ENCODE assay signal across 16 cellular contexts in the genomic region with DNA sequence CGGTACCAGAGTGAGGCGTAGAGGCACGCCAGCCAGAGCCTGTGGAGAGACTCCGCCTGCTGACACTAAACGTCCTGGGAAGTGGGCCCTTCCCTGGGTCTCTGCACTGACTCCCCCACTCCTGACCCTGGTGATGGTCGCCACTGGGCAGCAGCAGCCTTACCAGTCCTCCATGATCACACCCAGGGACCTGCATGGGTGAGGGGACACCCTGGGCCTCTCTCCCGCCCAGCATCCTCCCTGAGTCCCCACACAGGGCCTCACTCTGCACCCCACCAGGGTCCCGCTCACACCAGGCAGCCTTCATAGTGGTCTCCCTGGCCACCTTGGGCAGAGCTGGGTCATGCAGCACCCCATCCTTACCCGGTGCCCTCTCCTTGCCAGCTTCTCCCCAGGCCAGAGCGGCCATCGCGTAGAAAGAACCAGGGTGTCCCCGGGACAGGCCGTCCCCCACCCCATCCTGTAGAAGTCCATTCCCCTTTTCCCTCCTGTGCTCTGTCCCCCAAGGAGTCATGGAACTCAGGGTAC. TPM values are rescaled to one million over a fixed set of nuclear protein-coding genes. Genes with fewer than 3 reads are reported as not detected.
DNase-seq lines count a peak whose midpoint lies in the region; ATAC-seq, FAIRE-seq and TF ChIP-seq lines count a peak whose summit lies in the region.
"Had no signal": no experiment of that assay in that cellular context is flagged by ENCODE, and none has a peak within 500 bp of the region (broad histone marks: within the 10 kb centered on the region; RNA-seq: fewer than 3 reads in every experiment).

No MANE protein-coding gene starts in this region.

- H3K4me2 ChIP-seq in IMR-90 (ENCODE audit: low read depth, low read length), result no peak overlapping the region
- H3K4me2 ChIP-seq: A549 had no signal

- H3K9me1 ChIP-seq in IMR-90 (ENCODE audit: insufficient read depth, low read length), result peaks cover 3% of the 10 kb centered on the region

- H3K4me1 ChIP-seq in IMR-90 (ENCODE audit: control insufficient read depth, insufficient read depth, low read length) (no peaks in the 10 kb centered on the region), small intestine (ENCODE audit: control insufficient read depth in 2 of 2, insufficient read depth in 1 of 2, low read depth in 1 of 2, low read length in 1 of 2) (peaks cover 2 to 4% of the 10 kb centered on the region in 2 donors)
- H3K4me1 ChIP-seq: A549, BE2C had no signal

- H3K4me3 Mint-ChIP-seq in natural killer cell treated with Interleukin-12 subunit alpha and Interleukin-12 subunit beta and Interleukin-15 and Interleukin-18, amount 100 ng/mL, for 72 hours, result no peak overlapping the region
- H3K4me3 Mint-ChIP-seq: CD4-positive, alpha-beta memory T cell had no signal

- H3K27ac ChIP-seq in IMR-90 (ENCODE audit: insufficient read depth, low read length) (no peak overlapping the region), small intestine (ENCODE audit: low read depth in 1 of 2, low read length in 1 of 2) (peak overlapping the region; percentile 43 to 57)
- H3K27ac ChIP-seq: A549, C4-2B, GM23248 had no signal

- no peaks in the 10 kb centered on the region for H3K79me1 ChIP-seq in IMR-90 (ENCODE audit: low read depth in 1 of 2, low read length in 2 of 2)

- H3K4ac ChIP-seq in IMR-90 (ENCODE audit: low read depth, low read length), result no peak overlapping the region

- no peak overlapping the region for H3K18ac ChIP-seq in IMR-90 (ENCODE audit: low read depth, low read length)

- in situ Hi-C loops in IMR-90 (cut with MboI; ENCODE audit: low sequenced_read_pairs), result no loop called here

- no peaks in the 10 kb centered on the region for H3K9me3 ChIP-seq in IMR-90 (ENCODE audit: control insufficient read depth, insufficient read depth, low read length)
- no peaks in the 10 kb centered on the region for H3K9me3 ChIP-seq in small intestine (ENCODE audit: control insufficient read depth, low read depth)
- H3K9me3 ChIP-seq: A549, BE2C had no signal

- H2BK5ac ChIP-seq in IMR-90 (ENCODE audit: low read depth, low read length, poor library complexity, severe bottlenecking), result no peak overlapping the region

- H3K27ac Mint-ChIP-seq in natural killer cell treated with Interleukin-12 subunit alpha and Interleukin-12 subunit beta and Interleukin-15 and Interleukin-18, amount 100 ng/mL, for 72 hours, result no peak overlapping the region

- H3K9me3 Mint-ChIP-seq in natural killer cell treated with Interleukin-12 subunit alpha and Interleukin-12 subunit beta and Interleukin-15 and Interleukin-18, amount 100 ng/mL, for 72 hours, result no peaks in the 10 kb centered on the region
- H3K9me3 Mint-ChIP-seq: CD4-positive, alpha-beta memory T cell had no signal

- H3K4me3 ChIP-seq in GM06990 (replicated peaks; ENCODE audit: low read depth, low read length) (no peak overlapping the region), IMR-90 (ENCODE audit: insufficient read depth, low read depth, low read length) (no peak overlapping the region), small intestine (ENCODE audit: low read depth in 1 of 2, low read length in 2 of 2) (no peak overlapping the region)
- H3K4me3 ChIP-seq: A549, GM23248 had no signal

- TF ChIP-seq POLR2A in IMR-90 (IDR thresholded peaks at IDR 0.05; ENCODE audit: low read depth, low read length), result no peak

- no peaks in the 10 kb centered on the region for H4K20me1 ChIP-seq in IMR-90 (ENCODE audit: insufficient read depth, low read length)

- H3K36me3 ChIP-seq in GM06990 (ENCODE audit: control insufficient read depth, insufficient read depth, low read length), result peaks cover 10% of the 10 kb centered on the region
- H3K36me3 ChIP-seq in IMR-90 (ENCODE audit: control insufficient read depth, insufficient read depth, low read length), result peaks cover 33% of the 10 kb centered on the region
- peaks cover 3 to 15% of the 10 kb centered on the region in 2 donors for H3K36me3 ChIP-seq in small intestine (ENCODE audit: control insufficient read depth in 2 of 2, insufficient read depth in 2 of 2, low read length in 2 of 2)

- no peak overlapping the region for H2BK20ac ChIP-seq in IMR-90 (ENCODE audit: low read depth, low read length)

- H3K9ac ChIP-seq in IMR-90 (ENCODE audit: low read depth, low read length), result no peak overlapping the region
- H3K9ac ChIP-seq: GM23248 had no signal

- TSS peak; percentile 88 for BruUV-seq in IMR-90 (replicated peaks; lab: Mats Ljungman, UMichigan)

- no peak overlapping the region for H4K8ac ChIP-seq in IMR-90 (ENCODE audit: low read depth in 2 of 2, low read length in 2 of 2)

- H4K91ac ChIP-seq in IMR-90 (ENCODE audit: insufficient read depth, low read depth, low read length), result no peak overlapping the region

- H2AFZ ChIP-seq in IMR-90 (replicated peaks; ENCODE audit: low read length, poor library complexity), result no peak overlapping the region
- H2AFZ ChIP-seq: GM23248 had no signal

- TF ChIP-seq CTCF in GM06990 (IDR thresholded peaks at IDR 0.05; ENCODE audit: insufficient read depth, low read length, poor library complexity, severe bottlenecking) (no peak), IMR-90 (conservative IDR thresholded peaks at IDR 0.05; ENCODE audit: low read depth, low read length) (no peak)

- no peak for FAIRE-seq in small intestine (lab: Jason Lieb, UNC)
- FAIRE-seq: A549, GM12891 had no signal

- WGBS in IMR-90 (ENCODE audit: extremely low coverage in 2 of 2, insufficient read length in 1 of 2), 2 experiments, result 89% methylated on average over 5 of the region's 14 CpGs; no CpG with 5 or more reads in 1 of the 2 experiments
- WGBS in small intestine, 3 donors, result 88 to 90% (median 89%) methylated on average over 14 of the region's 14 CpGs

- no peak overlapping the region for H3K56ac ChIP-seq in IMR-90 (ENCODE audit: extremely low read depth, insufficient read depth, low read length)

- CTCF ChIA-PET in IMR-90 (lab: Yijun Ruan, JAX), result no interaction called here

- TF ChIP-seq RAD21 in IMR-90 (IDR thresholded peaks at IDR 0.05; ENCODE audit: low read length), result no peak

- no peak overlapping the region for H2BK15ac ChIP-seq in IMR-90 (ENCODE audit: low read depth, low read length)

- H2AK9ac ChIP-seq in IMR-90 (replicated peaks; ENCODE audit: low read depth, low read length, poor library complexity), result no peak overlapping the region

- DNase-seq in GM06990 (ENCODE audit: extremely low read depth, insufficient read length), result peak; percentile 6
- DNase-seq in IMR-90, result no peak
- DNase-seq in islet precursor cell, result peak; percentile 44
- DNase-seq in small intestine, result no peak
- no peak for DNase-seq in inferior parietal cortex (ENCODE audit: extremely low spot score)
- DNase-seq in NCI-H2171 treated with DMSO at 0.1 percent for 48 hours (lab: John Stamatoyannopoulos, UW), result no peak
- no peak for DNase-seq in natural killer cell treated with Interleukin-12 subunit alpha and Interleukin-12 subunit beta and Interleukin-15 and Interleukin-18, amount 100 ng/mL, for 72 hours (ENCODE audit: low spot score)
- DNase-seq: BE2C, DMS79, GM23248 had no signal

- H3K4me1 Mint-ChIP-seq in natural killer cell treated with Interleukin-12 subunit alpha and Interleukin-12 subunit beta and Interleukin-15 and Interleukin-18, amount 100 ng/mL, for 72 hours (ENCODE audit: low read depth in 2 of 2), result peaks cover 8 to 14% of the 10 kb centered on the region in 2 donors

- no peak overlapping the region for H2AK5ac ChIP-seq in IMR-90 (ENCODE audit: low read depth, low read length)

- POLR2A ChIA-PET in IMR-90 (lab: Charles Lee; ENCODE audit: unreplicated experiment), result no interaction called here

- H4K5ac ChIP-seq in IMR-90 (ENCODE audit: low read depth, low read length), result no peak overlapping the region

- ATAC-seq in IMR-90 (ENCODE audit: low read depth), result no peak
- no peak for ATAC-seq in natural killer cell treated with Interleukin-12 subunit alpha and Interleukin-12 subunit beta and Interleukin-15 and Interleukin-18, amount 100 ng/mL, for 72 hours
- ATAC-seq: A549 had no signal

- intact Hi-C loops in IMR-90 (cut with micrococcal nuclease), result no loop called here

- no peaks in the 10 kb centered on the region for H3K27me3 ChIP-seq in GM06990 (replicated peaks; ENCODE audit: control insufficient read depth, insufficient read depth, low read length)
- H3K27me3 ChIP-seq in IMR-90 (ENCODE audit: control insufficient read depth, insufficient read depth, low read length), result no peaks in the 10 kb centered on the region
- H3K27me3 ChIP-seq in small intestine (ENCODE audit: control insufficient read depth in 2 of 2, insufficient read depth in 2 of 2, low read length in 2 of 2), result no peaks in the 10 kb centered on the region
- H3K27me3 ChIP-seq: BE2C had no signal

- no peak overlapping the region for H3K14ac ChIP-seq in IMR-90 (replicated peaks; ENCODE audit: low read depth, low read length)

- dilution Hi-C loops in IMR-90 (cut with HindIII; ENCODE audit: low sequenced_read_pairs, unreplicated experiment), result no loop called here

- no peaks in the 10 kb centered on the region for H3K27me3 Mint-ChIP-seq in natural killer cell treated with Interleukin-12 subunit alpha and Interleukin-12 subunit beta and Interleukin-15 and Interleukin-18, amount 100 ng/mL, for 72 hours
- H3K27me3 Mint-ChIP-seq: CD4-positive, alpha-beta memory T cell had no signal

- H2BK120ac ChIP-seq in IMR-90 (ENCODE audit: low read depth, low read length), result no peak overlapping the region

- H3K23ac ChIP-seq in IMR-90 (ENCODE audit: low read depth, low read length), result no peak overlapping the region

- no peaks in the 10 kb centered on the region for H3K36me3 Mint-ChIP-seq in natural killer cell treated with Interleukin-12 subunit alpha and Interleukin-12 subunit beta and Interleukin-15 and Interleukin-18, amount 100 ng/mL, for 72 hours

RNA-seq across cellular contexts. Expression of a gene that starts 10.7 kb away (rescaled TPM):
- total RNA-seq in IMR-90 (2012; rRNA removed), result under 0.01 TPM in 2 replicates
- 0.48 and 0.49 TPM in 2 replicates for polyA plus RNA-seq in IMR-90 (2012; rRNA removed)
- 0.04 and 0.21 TPM in 2 replicates for polyA plus RNA-seq in IMR-90 (2012; cell fraction: cytosol; rRNA removed)
- polyA plus RNA-seq in IMR-90 (2012; cell fraction: nucleus; rRNA removed; ENCODE audit: low replicate concordance), result 6.9 and 12.9 TPM in 2 replicates
- polyA plus RNA-seq in small intestine, result 10 to 100 TPM in 2 of 3 donors, 1 to 10 TPM in 1; 3.6 to 20.1 (median 11.1) TPM
- not detected for total RNA-seq in natural killer cell treated with Interleukin-12 subunit alpha and Interleukin-12 subunit beta and Interleukin-15 and Interleukin-18, amount 100 ng/mL, for 72 hours
- polyA plus RNA-seq: CD4-positive, alpha-beta memory T cell had no signal

RNA-seq across cellular contexts. Expression of a gene that starts 15.3 kb away (rescaled TPM):
- total RNA-seq in IMR-90 (2012; rRNA removed), result 0.36 TPM in 1 of 2 replicates, not detected in the other
- polyA plus RNA-seq in IMR-90 (2012; rRNA removed), result 0.16 and 0.24 TPM in 2 replicates
- 0.21 and 0.60 TPM in 2 replicates for polyA plus RNA-seq in IMR-90 (2012; cell fraction: cytosol; rRNA removed)
- polyA plus RNA-seq in IMR-90 (2012; cell fraction: nucleus; rRNA removed; ENCODE audit: low replicate concordance), result 0.69 and 1.1 TPM in 2 replicates
- 10 to 100 TPM; 14.1 to 81.6 (median 14.3) TPM for polyA plus RNA-seq in small intestine
- total RNA-seq in natural killer cell treated with Interleukin-12 subunit alpha and Interleukin-12 subunit beta and Interleukin-15 and Interleukin-18, amount 100 ng/mL, for 72 hours, result not detected
- polyA plus RNA-seq: AG04450; CD4-positive, alpha-beta memory T cell had no signal

RNA-seq across cellular contexts. Expression of a gene that starts 17.9 kb away (rescaled TPM):
- total RNA-seq in IMR-90 (2012; rRNA removed), result 0.28 TPM in 1 of 2 replicates, not detected in the other
- polyA plus RNA-seq in IMR-90 (2012; rRNA removed), result 0.17 and 0.32 TPM in 2 replicates
- polyA plus RNA-seq in IMR-90 (2012; cell fraction: cytosol; rRNA removed), result 0.14 and 0.27 TPM in 2 replicates
- 1.1 and 2.2 TPM in 2 replicates for polyA plus RNA-seq in IMR-90 (2012; cell fraction: nucleus; rRNA removed; ENCODE audit: low replicate concordance)
- 10 to 100 TPM; 12.3 to 46.1 (median 44.9) TPM for polyA plus RNA-seq in small intestine
- not detected for total RNA-seq in natural killer cell treated with Interleukin-12 subunit alpha and Interleukin-12 subunit beta and Interleukin-15 and Interleukin-18, amount 100 ng/mL, for 72 hours
- total RNA-seq: CD4-positive, alpha-beta memory T cell; G401; GM23248 had no signal
- polyA plus RNA-seq: CD4-positive, alpha-beta memory T cell; GM23248 had no signal

RNA-seq across cellular contexts. Expression of a gene that starts 30.4 kb away (rescaled TPM):
- 27.5 and 30.3 TPM in 2 replicates for total RNA-seq in IMR-90 (2012; rRNA removed)
- polyA plus RNA-seq in IMR-90 (2012; rRNA removed) (60.5 and 64.2 TPM in 2 replicates), small intestine (100 to 1,000 TPM in 1 of 3 donors, 10 to 100 TPM in 2; 56.5 to 107 (median 57.9) TPM)
- polyA plus RNA-seq in IMR-90 (2012; cell fraction: cytosol; rRNA removed), result 65.9 and 85.9 TPM in 2 replicates
- 52.2 and 75.8 TPM in 2 replicates for polyA plus RNA-seq in IMR-90 (2012; cell fraction: nucleus; rRNA removed; ENCODE audit: low replicate concordance)
- 10 to 100 TPM; 10.5 to 13.0 TPM for total RNA-seq in natural killer cell treated with Interleukin-12 subunit alpha and Interleukin-12 subunit beta and Interleukin-15 and Interleukin-18, amount 100 ng/mL, for 72 hours

RNA-seq across cellular contexts. Expression of a gene that starts 35.8 kb away (rescaled TPM):
- total RNA-seq in IMR-90 (2012; rRNA removed), result 21.5 and 33.3 TPM in 2 replicates
- polyA plus RNA-seq in IMR-90 (2012; rRNA removed), result 52.8 and 55.6 TPM in 2 replicates
- 31.3 and 67.0 TPM in 2 replicates for polyA plus RNA-seq in IMR-90 (2012; cell fraction: cytosol; rRNA removed)
- polyA plus RNA-seq in IMR-90 (2012; cell fraction: nucleus; rRNA removed; ENCODE audit: low replicate concordance), result 330 and 479 TPM in 2 replicates
- 100 to 1,000 TPM in 2 of 3 donors, 10 to 100 TPM in 1; 56.6 to 136 (median 115) TPM for polyA plus RNA-seq in small intestine
- 100 to 1,000 TPM in 1 of 2 donors, 10 to 100 TPM in 1; 54.2 to 115 TPM for total RNA-seq in natural killer cell treated with Interleukin-12 subunit alpha and Interleukin-12 subunit beta and Interleukin-15 and Interleukin-18, amount 100 ng/mL, for 72 hours

Comparison
In these comparisons a context has a peak if more than half of its experiments do, and no peak if none do; other contexts are left out.
1. DNase-seq: peak in GM06990 (single experiment) and islet precursor cell (single experiment); none in IMR-90 (single experiment), small intestine (single experiment), inferior parietal cortex (single experiment), NCI-H2171 treated with DMSO at 0.1 percent for 48 hours (single experiment) and natural killer cell treated with Interleukin-12 subunit alpha and Interleukin-12 subunit beta and Interleukin-15 and Interleukin-18, amount 100 ng/mL, for 72 hours (single experiment).